ENCODE assay signal across 8 cellular contexts in genomic region chr7:37198906-37199485, GRCh38.
DNase-seq lines count a peak whose midpoint lies in the region; ATAC-seq and TF ChIP-seq lines count a peak whose summit lies in the region.

No MANE protein-coding gene starts in this region.

- peak overlapping the region in 1 of 5 donors; percentile 57 for H3K27ac ChIP-seq in adrenal gland

- POLR2A ChIA-PET in AG04449 (lab: Yijun Ruan, JAX) (no interaction called here), T-cell (lab: Charles Lee) (interaction anchor here in 1 of 2 donors (0.7 kb wide), 1 partner anchor 18 kb away, joined by 3 read pairs; no protein-coding TSS in a partner anchor)

- TF ChIP-seq CTCF in AG04449 (IDR thresholded peaks at IDR 0.05; ENCODE audit: insufficient read depth, low read length, missing control alignments) (peak; percentile 90), adrenal gland (IDR thresholded peaks at IDR 0.05) (peak; percentile 85 to 96 (median 88)), retinal pigment epithelial cell (conservative IDR thresholded peaks at IDR 0.05; ENCODE audit: low read depth, low read length) (peak; percentile 94)

- no peak overlapping the region for H3K4me3 ChIP-seq in AG04449 (ENCODE audit: low read depth, low read length)
- H3K4me3 ChIP-seq in adrenal gland, result no peak overlapping the region
- H3K4me3 ChIP-seq in retinal pigment epithelial cell (ENCODE audit: low read length), result no peak overlapping the region

- no peaks in the 10 kb centered on the region for H3K27me3 ChIP-seq in adrenal gland

- peaks cover 5 to 25% of the 10 kb centered on the region in 2 donors for H3K4me1 ChIP-seq in adrenal gland (replicated peaks in 1 of 2)

- peak overlapping the region in 1 of 2 donors; percentile 48 for H3K27ac Mint-ChIP-seq in T-cell

- no peaks in the 10 kb centered on the region for H3K9me3 Mint-ChIP-seq in T-cell

- H3K9me3 ChIP-seq in adrenal gland (replicated peaks in 1 of 3), result no peaks in the 10 kb centered on the region

- 19 to 24% (median 21%) methylated on average over 6 of the region's 6 CpGs for WGBS in adrenal gland, 4 donors

- peaks cover 4 to 20% (median 9%) of the 10 kb centered on the region in 3 donors for H3K4me1 Mint-ChIP-seq in T-cell

- no peak overlapping the region for H3K4me3 Mint-ChIP-seq in T-cell

- peaks cover 49% of the 10 kb centered on the region for H3K36me3 Mint-ChIP-seq in T-cell

- peak; percentile 14 for DNase-seq in AG04449 (ENCODE audit: low read depth, low spot score)
- peak; percentile 35 for DNase-seq in NCI-H1048 (lab: John Stamatoyannopoulos, UW)
- peak; percentile 33 to 79 (median 69) for DNase-seq in T-cell
- DNase-seq in adrenal gland, result peak; percentile 77 to 94 (median 86)
- DNase-seq in left ventricle myocardium superior, result peak; percentile 86
- peak; percentile 20 for DNase-seq in retinal pigment epithelial cell (ENCODE audit: low read depth)

- no peaks in the 10 kb centered on the region for H3K27me3 Mint-ChIP-seq in T-cell

- intact Hi-C loops in adrenal gland (cut with DNase I), result loop anchor here (5.0 to 10.0 kb wide), 2 partner anchors 712 to 714 kb away; no protein-coding TSS in a partner anchor
- intact Hi-C loops in left ventricle myocardium superior (cut with micrococcal nuclease), result no loop called here

- H3K36me3 ChIP-seq in adrenal gland (replicated peaks in 1 of 2), result no peaks in the 10 kb centered on the region

- CTCF ChIA-PET in AG04449 (lab: Yijun Ruan, JAX) (interaction anchor here (0.6 to 8.3 kb wide), 22 partner anchors 10 to 758 kb away, joined by 3 to 122 read pairs (median 4); no protein-coding TSS in a partner anchor), T-cell (lab: Charles Lee) (interaction anchor here (0.5 to 4.1 kb wide), 22 partner anchors 10 to 758 kb away, joined by 3 to 47 read pairs (median 5); no protein-coding TSS in a partner anchor)

- TF ChIP-seq POLR2A in adrenal gland (IDR thresholded peaks at IDR 0.05), result no peak

- ATAC-seq in GM18867 (IDR thresholded peaks at IDR 0.05; ENCODE audit: unreplicated experiment), result peak; percentile 76
- ATAC-seq in T-cell (replicated peaks in 1 of 4), result peak; percentile 58 to 70 (median 68)
- ATAC-seq in left ventricle myocardium superior, result peak; percentile 78
- ATAC-seq in HG03521 (IDR thresholded peaks at IDR 0.05; ENCODE audit: unreplicated experiment), result no peak

Comparison
In these comparisons a context has a peak if more than half of its experiments do, and no peak if none do; other contexts are left out.
1. DNase-seq: peak in every context shown above with its lines; median percentile 86 in adrenal gland; 86 in left ventricle myocardium superior; 69 in T-cell; 35 in NCI-H1048; 20 in retinal pigment epithelial cell; 14 in AG04449.